8 cellular contexts compared by ENCODE assay signal in genomic region chr9:94167376-94167775, GRCh38.
DNase-seq lines count a peak whose midpoint lies in the region; ATAC-seq and TF ChIP-seq lines count a peak whose summit lies in the region.

No MANE protein-coding gene starts in this region.

- H4K20me1 ChIP-seq in BLaER1, result peaks cover 55% of the 10 kb centered on the region

- no peak for ATAC-seq in GM21390 (IDR thresholded peaks at IDR 0.05; ENCODE audit: unreplicated experiment)
- ATAC-seq in HG02981 (IDR thresholded peaks at IDR 0.05; ENCODE audit: unreplicated experiment), result no peak

- peak overlapping the region; percentile 85 for H3K4me2 ChIP-seq in BLaER1

- no peaks in the 10 kb centered on the region for H3K9me3 Mint-ChIP-seq in neural crest cell

- H3K27ac ChIP-seq in BLaER1, result peak overlapping the region; percentile 99

- H3K27ac Mint-ChIP-seq in neural crest cell (ENCODE audit: unreplicated experiment), result peak overlapping the region; percentile 63

- H3K27me3 Mint-ChIP-seq in neural crest cell (ENCODE audit: low read depth), result no peaks in the 10 kb centered on the region

- no peaks in the 10 kb centered on the region for H3K27me3 ChIP-seq in BLaER1
- no peaks in the 10 kb centered on the region for H3K27me3 ChIP-seq in NT2/D1 (ENCODE audit: insufficient read depth, insufficient read length)
- H3K27me3 ChIP-seq in endocrine pancreas (ENCODE audit: control insufficient read depth, insufficient read depth, low read length), result no peaks in the 10 kb centered on the region

- H3K36me3 ChIP-seq in BLaER1 (peaks cover 14% of the 10 kb centered on the region), NT2/D1 (ENCODE audit: insufficient read depth, insufficient read length, low read length) (peaks cover 20% of the 10 kb centered on the region), endocrine pancreas (ENCODE audit: control insufficient read depth, insufficient read depth, low read length) (no peaks in the 10 kb centered on the region)

- H3K9ac ChIP-seq in BLaER1 (peak overlapping the region; percentile 93), NT2/D1 (ENCODE audit: insufficient read length, low read depth) (peak overlapping the region; percentile 78), endocrine pancreas (ENCODE audit: control insufficient read depth, insufficient read depth, low read length) (peak overlapping the region; percentile 69)

- H3K4me1 ChIP-seq in BLaER1, result peaks cover 66% of the 10 kb centered on the region
- H3K4me1 ChIP-seq in NT2/D1 (ENCODE audit: insufficient read depth, insufficient read length), result no peaks in the 10 kb centered on the region
- peaks cover 32% of the 10 kb centered on the region for H3K4me1 ChIP-seq in endocrine pancreas (ENCODE audit: control insufficient read depth, insufficient read depth, low read length)

- H3K4me3 ChIP-seq in BLaER1, result peak overlapping the region; percentile 81
- peak overlapping the region; percentile 92 for H3K4me3 ChIP-seq in NT2/D1 (ENCODE audit: insufficient read length, low read depth)
- peak overlapping the region; percentile 98 for H3K4me3 ChIP-seq in endocrine pancreas (ENCODE audit: control insufficient read depth, insufficient read depth, low read length)

- H3K4me3 Mint-ChIP-seq in neural crest cell, result peak overlapping the region; percentile 93

- H3K9me3 ChIP-seq in BLaER1, result no peaks in the 10 kb centered on the region
- no peaks in the 10 kb centered on the region for H3K9me3 ChIP-seq in NT2/D1 (ENCODE audit: insufficient read depth, low read length)
- no peaks in the 10 kb centered on the region for H3K9me3 ChIP-seq in endocrine pancreas (ENCODE audit: control insufficient read depth, low read length)

- no peaks in the 10 kb centered on the region for H3K36me3 Mint-ChIP-seq in neural crest cell (ENCODE audit: low read depth)

- TF ChIP-seq CTCF in neural crest cell (conservative IDR thresholded peaks at IDR 0.05), result no peak

- peaks cover 43% of the 10 kb centered on the region for H3K4me1 Mint-ChIP-seq in neural crest cell

- DNase-seq in NT2/D1 (ENCODE audit: low read depth, low spot score) (no peak), neural crest cell (ENCODE audit: low read depth, low spot score) (no peak), NCI-H1092 treated with DMSO at 0.1 percent for 48 hours (lab: John Stamatoyannopoulos, UW) (no peak)
- no peak for DNase-seq in stimulated activated CD4-positive, alpha-beta T cell treated with anti-CD3 and anti-CD28 coated beads, Interleukin-4, amount 100 ng/mL, for 24 hours
